Comparison of ENCODE assay signal across 8 cellular contexts in genomic region chr3:30628931-30629590, GRCh38. TPM values are rescaled to one million over a fixed set of nuclear protein-coding genes. Genes with fewer than 3 reads are reported as not detected.
DNase-seq lines count a peak whose midpoint lies in the region; ATAC-seq and TF ChIP-seq lines count a peak whose summit lies in the region.

No MANE protein-coding gene starts in this region.

- H3K4me1 ChIP-seq in right cardiac atrium (ENCODE audit: control insufficient read depth, insufficient read depth, low read length) (peaks cover 34% of the 10 kb centered on the region), testis (peaks cover 23% of the 10 kb centered on the region)

- H3K4me3 Mint-ChIP-seq in activated naive CD4-positive, alpha-beta T cell treated with anti-CD3 and anti-CD28 coated beads, Interleukin-2, amount 10 ng/mL, durations not matched to agents 7 days and 5 days = peak overlapping the region; percentile 19
- peak overlapping the region; percentile 82 to 85 for H3K4me3 Mint-ChIP-seq in activated T-cell treated with anti-CD3 and anti-CD28 coated beads, Interleukin-2, amount 50 U/mL, for 72 hours
- no peak overlapping the region for H3K4me3 Mint-ChIP-seq in type B pancreatic cell

- no peaks in the 10 kb centered on the region for H3K27me3 Mint-ChIP-seq in activated naive CD4-positive, alpha-beta T cell treated with anti-CD3 and anti-CD28 coated beads, Interleukin-2, amount 10 ng/mL, durations not matched to agents 7 days and 5 days
- H3K27me3 Mint-ChIP-seq in activated T-cell treated with anti-CD3 and anti-CD28 coated beads, Interleukin-2, amount 50 U/mL, for 72 hours (ENCODE audit: low read depth) = no peaks in the 10 kb centered on the region
- no peaks in the 10 kb centered on the region for H3K27me3 Mint-ChIP-seq in type B pancreatic cell

- H3K9me3 ChIP-seq in right cardiac atrium (ENCODE audit: control insufficient read depth, low read length) (no peaks in the 10 kb centered on the region), testis (no peaks in the 10 kb centered on the region)

- 66% methylated on average over 5 of the region's 5 CpGs for WGBS in right cardiac atrium
- 76 to 78% methylated on average over 5 of the region's 5 CpGs for WGBS in testis, 2 donors

- H3K36me3 Mint-ChIP-seq in activated naive CD4-positive, alpha-beta T cell treated with anti-CD3 and anti-CD28 coated beads, Interleukin-2, amount 10 ng/mL, durations not matched to agents 7 days and 5 days = peaks cover 53% of the 10 kb centered on the region
- H3K36me3 Mint-ChIP-seq in activated T-cell treated with anti-CD3 and anti-CD28 coated beads, Interleukin-2, amount 50 U/mL, for 72 hours (ENCODE audit: insufficient read depth in 2 of 2) = peaks cover 4 to 5% of the 10 kb centered on the region in 2 donors
- H3K36me3 Mint-ChIP-seq in type B pancreatic cell = peaks cover 24% of the 10 kb centered on the region

- no peaks in the 10 kb centered on the region for H3K36me3 ChIP-seq in testis (ENCODE audit: low read depth, missing control alignments)

- CTCF ChIA-PET in activated naive CD4-positive, alpha-beta T cell treated with anti-CD3 and anti-CD28 coated beads, Interleukin-2, amount 10 ng/mL, durations not matched to agents 7 days and 5 days (lab: Charles Lee) = interaction anchor here (0.6 to 2.6 kb wide), 24 partner anchors 9 to 587 kb away, joined by 3 to 14 read pairs (median 5); no protein-coding TSS in a partner anchor

- ATAC-seq in activated T-cell treated with anti-CD3 and anti-CD28 coated beads, Interleukin-2, amount 50 U/mL, for 72 hours (replicated peaks in 1 of 2) = peak in 1 of 2 donors; percentile 10
- ATAC-seq in right cardiac atrium (peak; percentile 66 to 70), HG02970 (IDR thresholded peaks at IDR 0.05; ENCODE audit: low FRiP score, unreplicated experiment) (no peak)

- H3K9me3 Mint-ChIP-seq in activated naive CD4-positive, alpha-beta T cell treated with anti-CD3 and anti-CD28 coated beads, Interleukin-2, amount 10 ng/mL, durations not matched to agents 7 days and 5 days = no peaks in the 10 kb centered on the region
- H3K9me3 Mint-ChIP-seq in activated T-cell treated with anti-CD3 and anti-CD28 coated beads, Interleukin-2, amount 50 U/mL, for 72 hours = no peaks in the 10 kb centered on the region
- no peaks in the 10 kb centered on the region for H3K9me3 Mint-ChIP-seq in type B pancreatic cell

- TF ChIP-seq CTCF in testis (IDR thresholded peaks at IDR 0.05) (no peak), type B pancreatic cell (conservative IDR thresholded peaks at IDR 0.05) (no peak)

- intact Hi-C loops in right cardiac atrium (cut with DNase I) = no loop called here
- intact Hi-C loops in testis (cut with DNase I; ENCODE audit: low total_unique reads) = no loop called here

- H3K27ac ChIP-seq in right cardiac atrium (ENCODE audit: low read length) (peak overlapping the region; percentile 96), testis (peak overlapping the region; percentile 47 to 65)

- H3K27me3 ChIP-seq in right cardiac atrium (ENCODE audit: control insufficient read depth, insufficient read depth) (no peaks in the 10 kb centered on the region), testis (no peaks in the 10 kb centered on the region)

- peak overlapping the region; percentile 99 for H3K27ac Mint-ChIP-seq in activated naive CD4-positive, alpha-beta T cell treated with anti-CD3 and anti-CD28 coated beads, Interleukin-2, amount 10 ng/mL, durations not matched to agents 7 days and 5 days
- H3K27ac Mint-ChIP-seq in activated T-cell treated with anti-CD3 and anti-CD28 coated beads, Interleukin-2, amount 50 U/mL, for 72 hours = peak overlapping the region; percentile 96
- no peak overlapping the region for H3K27ac Mint-ChIP-seq in type B pancreatic cell

- peaks cover 97% of the 10 kb centered on the region for H3K4me1 Mint-ChIP-seq in activated naive CD4-positive, alpha-beta T cell treated with anti-CD3 and anti-CD28 coated beads, Interleukin-2, amount 10 ng/mL, durations not matched to agents 7 days and 5 days
- peaks cover 97% of the 10 kb centered on the region for H3K4me1 Mint-ChIP-seq in activated T-cell treated with anti-CD3 and anti-CD28 coated beads, Interleukin-2, amount 50 U/mL, for 72 hours (ENCODE audit: low read depth)
- peaks cover 43% of the 10 kb centered on the region for H3K4me1 Mint-ChIP-seq in type B pancreatic cell (ENCODE audit: unreplicated experiment)

- TF ChIP-seq POLR2A in testis (IDR thresholded peaks at IDR 0.05) = no peak

- H3K4me3 ChIP-seq in right cardiac atrium (ENCODE audit: low read length) (no peak overlapping the region), testis (no peak overlapping the region)

- peak; percentile 48 for DNase-seq in activated naive CD4-positive, alpha-beta T cell treated with anti-CD3 and anti-CD28 coated beads, Interleukin-2, amount 10 ng/mL, durations not matched to agents 7 days and 5 days
- DNase-seq in activated naive CD4-positive, alpha-beta T cell treated with Interleukin-2 at 50 U/mL for 16 hours = no peak
- no peak for DNase-seq in activated T-cell treated with anti-CD3 and anti-CD28 coated beads, Interleukin-2, amount 50 U/mL, for 72 hours
- DNase-seq in right cardiac atrium (no peak), testis (peak; percentile 47), NCI-H187 (lab: John Stamatoyannopoulos, UW) (no peak), type B pancreatic cell (ENCODE audit: extremely low spot score, unreplicated experiment) (no peak)

RNA-seq across cellular contexts. Expression of gene TGFBR2, which starts 22.7 kb away (rescaled TPM):
- 10 to 100 TPM; 37.7 to 45.9 TPM for total RNA-seq in activated T-cell treated with anti-CD3 and anti-CD28 coated beads, Interleukin-2, amount 50 U/mL, for 72 hours
- total RNA-seq in right cardiac atrium (100 to 1,000 TPM; 196 to 255 (median 212) TPM), testis (10 to 100 TPM; 18.7 to 26.1 TPM), type B pancreatic cell (ENCODE audit: low replicate concordance) (21.8 and 26.1 TPM in 2 replicates)
- polyA plus RNA-seq in right cardiac atrium (77.7 TPM), testis (ENCODE audit: insufficient read depth, low read depth, low replicate concordance) (35.3 TPM)

Comparison
In these comparisons a context has a peak if more than half of its experiments do, and no peak if none do; other contexts are left out.
1. DNase-seq: peak in activated naive CD4-positive, alpha-beta T cell treated with anti-CD3 and anti-CD28 coated beads, Interleukin-2, amount 10 ng/mL, durations not matched to agents 7 days and 5 days (single experiment) and testis (single experiment); none in activated naive CD4-positive, alpha-beta T cell treated with Interleukin-2 at 50 U/mL for 16 hours (single experiment), activated T-cell treated with anti-CD3 and anti-CD28 coated beads, Interleukin-2, amount 50 U/mL, for 72 hours (0 of 2), right cardiac atrium (0 of 3), NCI-H187 (0 of 2) and type B pancreatic cell (single experiment).